6 cellular contexts compared by ENCODE assay signal in the genomic region with DNA sequence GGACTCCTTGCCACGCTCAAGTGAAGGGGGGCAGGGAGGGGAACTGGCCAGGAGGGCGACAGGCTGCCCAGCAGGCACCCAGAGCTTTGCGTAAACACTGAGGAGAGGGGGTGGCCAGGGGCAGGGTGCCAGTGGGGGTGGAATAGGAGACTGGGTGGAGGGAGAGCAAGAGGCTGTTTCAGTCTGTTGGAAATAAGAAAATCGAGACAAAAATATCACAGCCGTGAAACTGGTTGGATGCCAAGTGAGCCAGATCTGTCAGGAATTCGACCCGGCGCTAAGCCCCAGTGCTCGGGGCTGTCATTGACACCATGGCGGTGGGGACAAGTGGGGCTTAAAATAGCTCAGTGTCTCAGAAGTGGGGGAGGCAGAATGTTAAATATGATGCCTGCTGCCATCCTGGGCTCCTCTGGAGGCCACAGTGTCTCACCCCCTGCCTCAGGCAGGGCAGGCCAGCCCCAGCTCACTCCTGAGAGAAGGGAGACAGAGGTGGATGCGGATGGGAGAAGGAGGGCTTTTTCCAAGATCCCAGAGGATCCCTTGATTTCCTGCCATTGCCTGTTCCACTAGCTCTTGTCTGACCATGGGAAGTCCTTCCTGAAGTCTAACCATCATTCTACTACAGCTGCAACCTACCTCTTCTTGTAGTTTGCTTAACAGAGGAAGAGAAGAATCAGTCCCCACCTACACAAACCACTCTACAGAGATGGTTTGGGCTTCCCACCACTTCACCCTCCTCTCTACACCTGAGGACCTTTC.
DNase-seq lines count a peak whose midpoint lies in the region; ATAC-seq lines count a peak whose summit lies in the region.

No MANE protein-coding gene starts in this region.

- no peaks in the 10 kb centered on the region for H3K9me3 Mint-ChIP-seq in stimulated activated effector memory CD8-positive, alpha-beta T cell treated with anti-CD3 and anti-CD28 coated beads, Interleukin-12 subunit alpha, Interleukin-12 subunit beta, amount 100 ng/mL, for 72 hours

- H3K36me3 Mint-ChIP-seq in stimulated activated effector memory CD8-positive, alpha-beta T cell treated with anti-CD3 and anti-CD28 coated beads, Interleukin-12 subunit alpha, Interleukin-12 subunit beta, amount 100 ng/mL, for 72 hours: peaks cover 10% of the 10 kb centered on the region

- H3K4me1 Mint-ChIP-seq in stimulated activated effector memory CD8-positive, alpha-beta T cell treated with anti-CD3 and anti-CD28 coated beads, Interleukin-12 subunit alpha, Interleukin-12 subunit beta, amount 100 ng/mL, for 72 hours: peaks cover 65% of the 10 kb centered on the region

- H3K4me3 Mint-ChIP-seq in stimulated activated effector memory CD8-positive, alpha-beta T cell treated with anti-CD3 and anti-CD28 coated beads, Interleukin-12 subunit alpha, Interleukin-12 subunit beta, amount 100 ng/mL, for 72 hours: peak overlapping the region; percentile 61

- H3K27ac Mint-ChIP-seq in stimulated activated effector memory CD8-positive, alpha-beta T cell treated with anti-CD3 and anti-CD28 coated beads, Interleukin-12 subunit alpha, Interleukin-12 subunit beta, amount 100 ng/mL, for 72 hours: peak overlapping the region; percentile 99

- no peak for ATAC-seq in stimulated activated effector memory CD8-positive, alpha-beta T cell treated with anti-CD3 and anti-CD28 coated beads, Interleukin-12 subunit alpha, Interleukin-12 subunit beta, amount 100 ng/mL, for 72 hours

- DNase-seq in NCI-H82 (lab: John Stamatoyannopoulos, UW) (peak; percentile 54), NCI-H82 treated with DMSO at 0.1 percent for 48 hours (lab: John Stamatoyannopoulos, UW; ENCODE audit: unreplicated experiment) (no peak), fibroblast of peridontal ligament (ENCODE audit: extremely low read depth) (peak; percentile 11), T-helper 9 cell (no peak), SW 1271 (lab: John Stamatoyannopoulos, UW) (no peak)
- DNase-seq in stimulated activated effector memory CD8-positive, alpha-beta T cell treated with anti-CD3 and anti-CD28 coated beads, Interleukin-12 subunit alpha, Interleukin-12 subunit beta, amount 100 ng/mL, for 72 hours (ENCODE audit: low spot score in 2 of 2): no peak

Comparison
In these comparisons a context has a peak if more than half of its experiments do, and no peak if none do; other contexts are left out.
1. DNase-seq: peak in NCI-H82 (single experiment) and fibroblast of peridontal ligament (single experiment); none in NCI-H82 treated with DMSO at 0.1 percent for 48 hours (single experiment), stimulated activated effector memory CD8-positive, alpha-beta T cell treated with anti-CD3 and anti-CD28 coated beads, Interleukin-12 subunit alpha, Interleukin-12 subunit beta, amount 100 ng/mL, for 72 hours (0 of 2), T-helper 9 cell (single experiment) and SW 1271 (0 of 2).